In genomic region chr5:136053336-136054121, GRCh38 we compare ENCODE assay signal across 1 cellular context.
A peak's percentile ranks its signal among the peaks of the same experiment; 100 is the strongest.
TF ChIP-seq lines count a peak whose summit lies in the region.

No MANE protein-coding gene starts in this region.

TF ChIP-seq in SK-N-SH, 30 proteins besides CTCF, POLR2A, EP300 and RAD21 (continued from another document):
- TF ChIP-seq REST (IDR thresholded peaks at IDR 0.05; ENCODE audit: low read depth, low read length) (peak; percentile 65), MXI1 (IDR thresholded peaks at IDR 0.05; ENCODE audit: low read depth, low read length) (no peak), CHD2 (IDR thresholded peaks at IDR 0.05; ENCODE audit: low read length, partially characterized antibody) (no peak), RXRA (IDR thresholded peaks at IDR 0.05; ENCODE audit: borderline replicate concordance, low read depth) (peak; percentile 99), TCF12 (IDR thresholded peaks at IDR 0.05) (peak; percentile 95), TAF1 (IDR thresholded peaks at IDR 0.05; ENCODE audit: borderline replicate concordance, low read depth, low read length) (no peak), JUND (IDR thresholded peaks at IDR 0.05) (peak; percentile 97), MAX (IDR thresholded peaks at IDR 0.05; ENCODE audit: low read depth) (peak; percentile 79), TEAD4 (IDR thresholded peaks at IDR 0.05; ENCODE audit: borderline replicate concordance, insufficient read depth) (peak; percentile 93)
TF ChIP-seq in SK-N-SH: peak in this region for 16.
